Comparison of ENCODE assay signal across 13 cellular contexts in the genomic region with DNA sequence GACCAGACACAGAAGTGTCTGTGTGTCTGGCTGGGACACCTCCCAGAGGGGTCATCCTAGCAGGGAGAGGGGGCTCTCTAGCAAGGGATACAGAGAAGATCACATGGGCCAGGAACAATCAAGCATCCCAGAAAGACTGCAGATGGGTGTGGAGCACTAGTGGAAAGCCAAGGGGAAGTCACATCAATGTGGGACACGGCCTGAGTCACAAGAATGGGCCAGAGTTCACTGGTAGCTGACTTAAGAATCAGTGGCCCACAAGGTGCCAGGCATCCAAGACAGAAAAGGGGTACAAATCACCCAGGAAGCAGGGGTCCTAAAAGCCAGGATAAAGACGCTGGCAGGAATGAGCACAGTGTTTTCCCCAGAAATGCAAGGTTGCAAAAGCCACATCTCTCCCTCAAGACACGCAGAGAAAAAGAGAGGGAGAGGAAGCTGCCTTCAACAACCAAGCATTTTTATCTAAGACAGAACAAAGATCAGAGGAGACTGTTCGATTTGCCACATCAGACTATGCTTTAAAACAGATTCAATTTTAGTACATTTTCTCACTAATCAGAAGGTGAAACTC.
DNase-seq lines count a peak whose midpoint lies in the region; ATAC-seq and TF ChIP-seq lines count a peak whose summit lies in the region.
"Had no signal": no experiment of that assay in that cellular context is flagged by ENCODE, and none has a peak within 500 bp of the region (broad histone marks: within the 10 kb centered on the region; RNA-seq: fewer than 3 reads in every experiment).

No MANE protein-coding gene starts in this region.

- no peaks in the 10 kb centered on the region for H3K9me3 ChIP-seq in muscle layer of colon (ENCODE audit: low read length)

- H3K4me3 Mint-ChIP-seq in type B pancreatic cell = no peak overlapping the region
- H3K4me3 Mint-ChIP-seq: activated naive CD8-positive, alpha-beta T cell had no signal

- DNase-seq in NCI-H2171 treated with DMSO at 0.1 percent for 48 hours (lab: John Stamatoyannopoulos, UW) = peak; percentile 38
- no peak for DNase-seq in NCI-H2171 (lab: John Stamatoyannopoulos, UW)
- peak; percentile 38 for DNase-seq in fibroblast of mammary gland (ENCODE audit: low read depth)
- no peak for DNase-seq in type B pancreatic cell (ENCODE audit: extremely low spot score, unreplicated experiment)
- no peak for DNase-seq in NCI-H187 (lab: John Stamatoyannopoulos, UW)
- DNase-seq in KBM-7 = no peak
- DNase-seq: activated CD8-positive, alpha-beta memory T cell treated with anti-CD3 and anti-CD28 coated beads for 24 hours; DMS 273 treated with DMSO at 0.1 percent for 48 hours; small intestine had no signal

- ATAC-seq in HG02798 (IDR thresholded peaks at IDR 0.05; ENCODE audit: poor library complexity, unreplicated experiment) = no peak

- no peaks in the 10 kb centered on the region for H3K36me3 ChIP-seq in muscle layer of colon (ENCODE audit: insufficient read depth, low read length)

- no peaks in the 10 kb centered on the region for H3K27me3 ChIP-seq in muscle layer of colon (ENCODE audit: control insufficient read depth in 1 of 2, insufficient read depth in 2 of 2, low read length in 2 of 2)

- TF ChIP-seq CTCF in fibroblast of mammary gland (conservative IDR thresholded peaks at IDR 0.05; ENCODE audit: control insufficient read depth, insufficient read depth, low read depth, low read length) (no peak), type B pancreatic cell (conservative IDR thresholded peaks at IDR 0.05) (no peak)

- H3K4me3 ChIP-seq in fibroblast of mammary gland (ENCODE audit: control insufficient read depth, low read depth, low read length) (no peak overlapping the region), muscle layer of colon (ENCODE audit: low read depth in 1 of 2, low read length in 2 of 2) (no peak overlapping the region)

- H3K4me1 ChIP-seq in muscle layer of colon (ENCODE audit: insufficient read depth, low read length) = peaks cover 62% of the 10 kb centered on the region

- H3K27ac Mint-ChIP-seq in type B pancreatic cell = peak overlapping the region; percentile 57
- H3K27ac Mint-ChIP-seq: activated naive CD8-positive, alpha-beta T cell had no signal

- in situ Hi-C loops in KBM-7 (cut with MboI; ENCODE audit: low pct_unique_long_range_greater_than_20kb, low sequenced_read_pairs) = no loop called here

- no peaks in the 10 kb centered on the region for H3K27me3 Mint-ChIP-seq in type B pancreatic cell

- no peaks in the 10 kb centered on the region for H3K9me3 Mint-ChIP-seq in type B pancreatic cell

- peak overlapping the region; percentile 27 for H3K27ac ChIP-seq in muscle layer of colon (ENCODE audit: low read depth, low read length)
- H3K27ac ChIP-seq: 22Rv1 had no signal

- H3K9ac ChIP-seq in muscle layer of colon (ENCODE audit: low read length) = no peak overlapping the region

- no peaks in the 10 kb centered on the region for H3K36me3 Mint-ChIP-seq in type B pancreatic cell
- H3K36me3 Mint-ChIP-seq: activated naive CD8-positive, alpha-beta T cell had no signal

- H3K4me1 Mint-ChIP-seq in type B pancreatic cell (ENCODE audit: unreplicated experiment) = peaks cover 23% of the 10 kb centered on the region

Comparison
In these comparisons a context has a peak if more than half of its experiments do, and no peak if none do; other contexts are left out.
1. DNase-seq: peak in NCI-H2171 treated with DMSO at 0.1 percent for 48 hours (single experiment) and fibroblast of mammary gland (single experiment); none in NCI-H2171 (single experiment), type B pancreatic cell (single experiment), NCI-H187 (0 of 2) and KBM-7 (single experiment).